21 cellular contexts compared by ENCODE assay signal in genomic region chr15:39034816-39035215, GRCh38.
"Had no signal": no experiment of that assay in that cellular context is flagged by ENCODE, and none has a peak within 500 bp of the region (broad histone marks: within the 10 kb centered on the region; RNA-seq: fewer than 3 reads in every experiment).

No MANE protein-coding gene starts in this region.

- DNase-seq: IMR-90, Karpas-422, KG1, MM.1S, NCI-H1092 treated with DMSO at 0.1 percent for 48 hours, NCI-H1436, NCI-H187, NCI-H2029, NCI-H2081 treated with DMSO at 0.1 percent for 48 hours, NCI-H2171, NCI-H226, NCI-H446, NCI-H510A, NCI-H524 treated with DMSO at 0.1 percent for 48 hours, NCI-H69, NCI-H774, SIG-M5 had no signal

- H3K36me3 ChIP-seq: SJSA1 had no signal

- H3K4me3 ChIP-seq: SJSA1, SK-N-MC had no signal

- H3K27me3 ChIP-seq: SJSA1 had no signal

- H3K9me3 ChIP-seq: SJSA1 had no signal

- ATAC-seq: HepG2, Right ventricle myocardium inferior had no signal

- H3K4me1 ChIP-seq: SJSA1 had no signal

- H3K27ac ChIP-seq: SJSA1, SK-N-MC had no signal
